Comparison of ENCODE assay signal across 8 cellular contexts in the genomic region with DNA sequence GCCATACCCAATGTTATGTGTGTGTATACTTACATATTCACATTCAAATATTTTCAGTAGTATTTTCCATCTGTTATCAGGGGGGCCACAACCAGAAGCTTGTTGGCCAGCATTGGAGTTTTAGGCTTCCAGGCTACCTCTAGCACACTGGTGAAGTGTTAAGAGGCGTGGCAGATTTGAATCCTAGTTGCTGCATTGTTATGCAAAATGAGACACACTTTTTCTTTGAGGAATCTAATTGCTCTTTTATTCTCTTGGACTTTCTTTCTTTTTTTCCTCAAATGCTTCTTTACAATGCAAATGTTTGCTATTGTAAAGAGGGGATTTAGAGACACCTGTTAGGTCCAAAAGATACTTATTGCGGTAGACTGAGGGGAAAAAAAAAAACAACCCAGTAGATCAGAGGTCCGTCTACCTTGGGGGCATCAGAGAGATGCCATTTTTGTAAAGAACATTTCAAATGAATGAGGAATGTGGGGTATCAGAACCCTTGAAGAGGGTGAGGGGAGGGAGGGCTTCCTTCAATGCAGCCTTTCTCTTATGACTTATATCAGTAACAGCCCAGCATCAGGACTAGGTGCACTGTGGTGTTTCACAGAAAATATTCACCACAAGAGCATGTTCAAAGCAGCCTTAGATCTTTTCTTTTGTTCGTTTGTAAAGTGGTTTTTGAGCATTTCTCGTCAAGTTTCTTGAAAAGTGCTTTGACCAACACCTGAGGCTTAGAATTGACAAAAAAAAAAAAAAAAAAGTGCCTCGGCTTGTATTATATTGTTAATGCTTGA. TPM values are rescaled to one million over a fixed set of nuclear protein-coding genes. Genes with fewer than 3 reads are reported as not detected.
DNase-seq lines count a peak whose midpoint lies in the region; ATAC-seq and TF ChIP-seq lines count a peak whose summit lies in the region.

No MANE protein-coding gene starts in this region.

- peaks cover 34% of the 10 kb centered on the region for H3K27me3 ChIP-seq in cardiac muscle cell
- no peaks in the 10 kb centered on the region for H3K27me3 ChIP-seq in adrenal gland
- H3K27me3 ChIP-seq in right lobe of liver = no peaks in the 10 kb centered on the region
- H3K27me3 ChIP-seq in upper lobe of left lung = no peaks in the 10 kb centered on the region

- H3K9me3 ChIP-seq in cardiac muscle cell (ENCODE audit: low read depth) (no peaks in the 10 kb centered on the region), adrenal gland (replicated peaks in 1 of 3) (no peaks in the 10 kb centered on the region), right lobe of liver (no peaks in the 10 kb centered on the region), upper lobe of left lung (no peaks in the 10 kb centered on the region)

- TF ChIP-seq POLR2A in adrenal gland (IDR thresholded peaks at IDR 0.05) (no peak), right lobe of liver (IDR thresholded peaks at IDR 0.05) (no peak), upper lobe of left lung (IDR thresholded peaks at IDR 0.05) (no peak)

- ATAC-seq in Right ventricle myocardium inferior (no peak), right lobe of liver (no peak), upper lobe of left lung (ENCODE audit: low FRiP score in 2 of 2) (no peak), GM21528 (IDR thresholded peaks at IDR 0.05; ENCODE audit: low FRiP score, unreplicated experiment) (no peak)

- H3K4me3 ChIP-seq in cardiac muscle cell (peak overlapping the region; percentile 67), adrenal gland (peak overlapping the region in 2 of 4 donors; percentile 79 to 97), right lobe of liver (peak overlapping the region in 2 of 3 donors; percentile 81 to 85), upper lobe of left lung (peak overlapping the region in 3 of 4 donors; percentile 70 to 88 (median 76))

- no peaks in the 10 kb centered on the region for H3K36me3 ChIP-seq in cardiac muscle cell
- H3K36me3 ChIP-seq in adrenal gland (replicated peaks in 1 of 2) = no peaks in the 10 kb centered on the region
- H3K36me3 ChIP-seq in right lobe of liver = no peaks in the 10 kb centered on the region
- H3K36me3 ChIP-seq in upper lobe of left lung = no peaks in the 10 kb centered on the region

- no peak for TF ChIP-seq EP300 in upper lobe of left lung (IDR thresholded peaks at IDR 0.05)

- TF ChIP-seq CTCF in cardiac muscle cell (IDR thresholded peaks at IDR 0.05; ENCODE audit: low read depth, low read length) (no peak), adrenal gland (IDR thresholded peaks at IDR 0.05) (no peak), right lobe of liver (IDR thresholded peaks at IDR 0.05) (no peak), upper lobe of left lung (IDR thresholded peaks at IDR 0.05) (no peak)

- DNase-seq in cardiac muscle cell (ENCODE audit: low read depth in 1 of 2, low spot score in 1 of 2) = no peak
- no peak for DNase-seq in Right ventricle myocardium inferior (ENCODE audit: missing footprints)
- no peak for DNase-seq in adrenal gland
- no peak for DNase-seq in right lobe of liver
- DNase-seq in upper lobe of left lung = no peak
- no peak for DNase-seq in posterior vena cava (ENCODE audit: low spot score)
- no peak for DNase-seq in globus pallidus (ENCODE audit: low spot score)

- 38 to 50% (median 40%) methylated on average over 6 of the region's 6 CpGs for WGBS in adrenal gland, 4 donors
- WGBS in right lobe of liver (ENCODE audit: insufficient coverage, low coverage, low lambda C conversion rate, missing lambda C conversion rate) = 44% methylated on average over 6 of the region's 6 CpGs
- WGBS in upper lobe of left lung, 2 donors = 26 to 34% methylated on average over 6 of the region's 6 CpGs

- intact Hi-C loops in Right ventricle myocardium inferior (cut with DNase I) = loop anchor here (5.0 to 10.0 kb wide), 4 partner anchors 33 to 826 kb away; partner anchors contain the start of gene PUM3
- intact Hi-C loops in adrenal gland (cut with DNase I) = no loop called here
- intact Hi-C loops in right lobe of liver (cut with DNase I) = no loop called here
- intact Hi-C loops in posterior vena cava (cut with DNase I) = loop anchor here (10.0 kb wide), 2 partner anchors 106 to 606 kb away; partner anchors contain the start of gene VLDLR (in 1 of the 2)

- H3K27ac ChIP-seq in cardiac muscle cell (no peak overlapping the region), adrenal gland (peak overlapping the region in 4 of 5 donors; percentile 2 to 99 (median 99)), right lobe of liver (peak overlapping the region in 1 of 3 donors; percentile 96), upper lobe of left lung (peak overlapping the region in 3 of 4 donors; percentile 97 to 98 (median 98))

- H3K4me1 ChIP-seq in cardiac muscle cell (ENCODE audit: low read depth) (peaks cover 17% of the 10 kb centered on the region), adrenal gland (replicated peaks in 1 of 2) (peaks cover 32 to 56% of the 10 kb centered on the region in 2 donors), right lobe of liver (peaks cover 0 to 37% (median 7%) of the 10 kb centered on the region in 4 donors), upper lobe of left lung (peaks cover 34 to 62% (median 52%) of the 10 kb centered on the region in 4 donors)

RNA-seq across cellular contexts. Expression of gene SMARCA2, which starts 3.8 kb away (rescaled TPM):
- total RNA-seq in cardiac muscle cell = 31.3 and 43.0 TPM in 2 replicates
- polyA plus RNA-seq in cardiac muscle cell = 18.5 and 19.9 TPM in 2 replicates
- 98.4 TPM for total RNA-seq in Right ventricle myocardium inferior
- 100 to 1,000 TPM; 115 to 192 (median 151) TPM for total RNA-seq in adrenal gland
- polyA plus RNA-seq in adrenal gland = 100 to 1,000 TPM in 1 of 3 donors, 10 to 100 TPM in 2; 38.3 to 149 (median 55.5) TPM
- 10 to 100 TPM; 46.2 to 97.8 (median 62.4) TPM for total RNA-seq in right lobe of liver
- total RNA-seq in upper lobe of left lung = 100 to 1,000 TPM in 5 of 6 donors, 10 to 100 TPM in 1; 74.3 to 210 (median 139) TPM
- total RNA-seq in posterior vena cava = 100 to 1,000 TPM; 152 to 174 TPM

Comparison
In these comparisons a context has a peak if more than half of its experiments do, and no peak if none do; other contexts are left out.
1. intact Hi-C loops: an anchor here in Right ventricle myocardium inferior (5.0 to 10.0 kb wide) and posterior vena cava (10.0 kb wide); none called in adrenal gland and right lobe of liver.